8 cellular contexts compared by ENCODE assay signal in the genomic region with DNA sequence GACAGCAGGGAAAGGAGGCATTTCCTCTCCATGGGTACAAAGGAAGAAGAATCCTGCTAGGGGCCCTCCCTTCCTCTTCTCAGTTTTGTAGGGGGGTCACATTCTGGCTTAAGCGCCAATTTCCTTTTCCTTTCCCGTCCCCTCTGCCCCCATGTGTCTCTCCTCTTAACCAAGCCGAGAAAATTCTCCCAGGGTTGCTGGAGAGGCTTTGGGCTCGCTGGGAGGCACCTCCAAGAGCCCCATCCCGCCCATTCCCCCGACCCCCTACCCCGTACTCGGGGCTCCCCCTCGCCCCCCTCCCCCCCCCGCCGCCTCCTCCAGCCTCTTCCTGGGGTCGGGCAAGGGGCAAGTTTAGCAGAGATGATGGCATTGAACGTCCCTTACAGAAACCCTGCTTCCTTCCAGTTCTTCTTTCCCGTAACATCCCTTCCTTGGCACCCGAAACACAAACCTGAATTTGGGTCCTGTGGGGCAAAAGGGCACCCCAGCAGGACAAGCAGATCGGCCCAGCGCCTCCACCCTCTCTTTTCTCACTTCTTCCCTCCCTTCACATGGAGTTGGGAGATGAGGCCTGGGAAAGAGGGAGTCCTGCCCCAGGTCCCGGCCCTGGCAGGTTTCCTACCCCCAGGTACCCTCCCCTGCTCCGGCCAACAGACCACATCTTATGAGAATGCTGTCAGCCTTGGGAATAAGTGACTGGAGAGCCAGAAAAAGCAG. TPM values are rescaled to one million over a fixed set of nuclear protein-coding genes. Genes with fewer than 3 reads are reported as not detected.
DNase-seq lines count a peak whose midpoint lies in the region; ATAC-seq and TF ChIP-seq lines count a peak whose summit lies in the region.

No MANE protein-coding gene starts in this region.

- peak overlapping the region; percentile 63 for H3K4me3 Mint-ChIP-seq in activated CD4-positive, alpha-beta memory T cell treated with anti-CD3 and anti-CD28 coated beads for 36 hours
- no peak overlapping the region for H3K4me3 Mint-ChIP-seq in stimulated activated memory B cell treated with anti-CD40 and anti-IgM and Interleukin-4, amounts not matched to agents 10 μg/mL and 1 μg/mL and 100 μg/mL, for 72 hours

- H3K36me3 Mint-ChIP-seq in activated CD4-positive, alpha-beta memory T cell treated with anti-CD3 and anti-CD28 coated beads for 36 hours, result no peaks in the 10 kb centered on the region
- no peaks in the 10 kb centered on the region for H3K36me3 Mint-ChIP-seq in stimulated activated memory B cell treated with anti-CD40 and anti-IgM and Interleukin-4, amounts not matched to agents 10 μg/mL and 1 μg/mL and 100 μg/mL, for 72 hours

- H3K27ac Mint-ChIP-seq in activated CD4-positive, alpha-beta memory T cell treated with anti-CD3 and anti-CD28 coated beads for 36 hours, result peak overlapping the region; percentile 88
- no peak overlapping the region for H3K27ac Mint-ChIP-seq in stimulated activated memory B cell treated with anti-CD40 and anti-IgM and Interleukin-4, amounts not matched to agents 10 μg/mL and 1 μg/mL and 100 μg/mL, for 72 hours

- TF ChIP-seq EP300 in gastroesophageal sphincter (IDR thresholded peaks at IDR 0.05), result no peak

- TF ChIP-seq POLR2A in gastroesophageal sphincter (IDR thresholded peaks at IDR 0.05), result no peak

- H3K4me1 Mint-ChIP-seq in activated CD4-positive, alpha-beta memory T cell treated with anti-CD3 and anti-CD28 coated beads for 36 hours (ENCODE audit: low read depth), result peaks cover 31% of the 10 kb centered on the region
- H3K4me1 Mint-ChIP-seq in stimulated activated memory B cell treated with anti-CD40 and anti-IgM and Interleukin-4, amounts not matched to agents 10 μg/mL and 1 μg/mL and 100 μg/mL, for 72 hours, result peaks cover 26% of the 10 kb centered on the region

- H3K9ac ChIP-seq in skeletal muscle satellite cell (ENCODE audit: low read depth, low read length), result peak overlapping the region; percentile 28

- WGBS in gastroesophageal sphincter (ENCODE audit: low coverage in 1 of 2), 2 donors, result 33 to 69% methylated on average over 5 to 6 of the region's 19 CpGs

- H3K27me3 ChIP-seq in H7 (ENCODE audit: control insufficient read depth, insufficient read depth, low read length), result no peaks in the 10 kb centered on the region
- no peaks in the 10 kb centered on the region for H3K27me3 ChIP-seq in gastroesophageal sphincter
- H3K27me3 ChIP-seq in skeletal muscle satellite cell (ENCODE audit: control insufficient read depth, insufficient read depth, low read length), result no peaks in the 10 kb centered on the region

- POLR2A ChIA-PET in activated CD4-positive, alpha-beta memory T cell treated with anti-CD3 and anti-CD28 coated beads for 36 hours (lab: Charles Lee), result interaction anchor here (1.2 kb wide), 1 partner anchor 209 kb away, joined by 3 read pairs; no protein-coding TSS in a partner anchor

- peak overlapping the region; percentile 47 for H3K4me2 ChIP-seq in skeletal muscle satellite cell (ENCODE audit: low read length)

- peak overlapping the region; percentile 57 to 82 (median 77) for H3K27ac ChIP-seq in gastroesophageal sphincter

- no peak for TF ChIP-seq CTCF in gastroesophageal sphincter (IDR thresholded peaks at IDR 0.05)

- intact Hi-C loops in activated CD4-positive, alpha-beta memory T cell treated with anti-CD3 and anti-CD28 coated beads for 36 hours (cut with micrococcal nuclease), result loop anchor here (1.0 kb wide), 2 partner anchors 11 to 43 kb away; no protein-coding TSS in a partner anchor

- CTCF ChIA-PET in activated CD4-positive, alpha-beta memory T cell treated with anti-CD3 and anti-CD28 coated beads for 36 hours (lab: Charles Lee), result interaction anchor here (0.6 to 1.9 kb wide), 15 partner anchors 11 to 252 kb away, joined by 3 to 26 read pairs (median 4); a partner anchor contains a TSS

- DNase-seq in H7 (peak; percentile 69), NCI-H345 treated with DMSO at 0.1 percent for 48 hours (lab: John Stamatoyannopoulos, UW; ENCODE audit: unreplicated experiment) (no peak)
- DNase-seq in activated CD4-positive, alpha-beta memory T cell treated with anti-CD3 and anti-CD28 coated beads for 36 hours, result no peak

- H3K9me3 ChIP-seq in gastroesophageal sphincter (no peaks in the 10 kb centered on the region), skeletal muscle satellite cell (replicated peaks; ENCODE audit: low read length) (no peaks in the 10 kb centered on the region)

- H3K4me3 ChIP-seq in H7 (ENCODE audit: insufficient read depth, low read depth, low read length) (peak overlapping the region; percentile 24), gastroesophageal sphincter (peak overlapping the region in 1 of 2 donors; percentile 23), skeletal muscle satellite cell (ENCODE audit: low read length) (no peak overlapping the region)

- no peaks in the 10 kb centered on the region for H3K9me3 Mint-ChIP-seq in activated CD4-positive, alpha-beta memory T cell treated with anti-CD3 and anti-CD28 coated beads for 36 hours
- H3K9me3 Mint-ChIP-seq in stimulated activated memory B cell treated with anti-CD40 and anti-IgM and Interleukin-4, amounts not matched to agents 10 μg/mL and 1 μg/mL and 100 μg/mL, for 72 hours, result no peaks in the 10 kb centered on the region

- peaks cover 16% of the 10 kb centered on the region for H3K36me3 ChIP-seq in H7 (replicated peaks; ENCODE audit: control insufficient read depth, insufficient read depth, low read length)
- H3K36me3 ChIP-seq in gastroesophageal sphincter, result peaks cover 0 to 17% of the 10 kb centered on the region in 2 donors
- H3K36me3 ChIP-seq in skeletal muscle satellite cell (ENCODE audit: insufficient read depth, low read length), result peaks cover 43% of the 10 kb centered on the region

- no peak for ATAC-seq in gastroesophageal sphincter
- ATAC-seq in stimulated activated memory B cell treated with anti-CD40 and anti-IgM and Interleukin-4, amounts not matched to agents 10 μg/mL and 1 μg/mL and 100 μg/mL, for 72 hours, result no peak
- no peak for ATAC-seq in HG02588 (IDR thresholded peaks at IDR 0.05; ENCODE audit: unreplicated experiment)
- no peak for ATAC-seq in HG03095 (IDR thresholded peaks at IDR 0.05; ENCODE audit: unreplicated experiment)

- H3K4me1 ChIP-seq in gastroesophageal sphincter (peaks cover 2 to 75% (median 31%) of the 10 kb centered on the region in 3 donors), skeletal muscle satellite cell (ENCODE audit: control insufficient read depth, insufficient read depth, low read length) (peaks cover 42% of the 10 kb centered on the region)

- no peaks in the 10 kb centered on the region for H3K27me3 Mint-ChIP-seq in activated CD4-positive, alpha-beta memory T cell treated with anti-CD3 and anti-CD28 coated beads for 36 hours
- H3K27me3 Mint-ChIP-seq in stimulated activated memory B cell treated with anti-CD40 and anti-IgM and Interleukin-4, amounts not matched to agents 10 μg/mL and 1 μg/mL and 100 μg/mL, for 72 hours, result peaks cover 88% of the 10 kb centered on the region

RNA-seq across cellular contexts. Expression of a gene that starts 13.7 kb away (rescaled TPM):
- total RNA-seq in H7 (2014; rRNA removed; shearing (Covaris generic)), result 36.5 and 43.6 TPM in 2 replicates
- not detected for total RNA-seq in activated CD4-positive, alpha-beta memory T cell treated with anti-CD3 and anti-CD28 coated beads for 36 hours
- total RNA-seq in gastroesophageal sphincter, result 10 to 100 TPM in 1 of 4 donors, 1 to 10 TPM in 1, under 1 TPM in 2; 0.35 to 44.5 (median 1.3) TPM
- not detected in 2 replicates for total RNA-seq in skeletal muscle satellite cell (2012; rRNA removed)

RNA-seq across cellular contexts. Expression of a gene that starts 17.7 kb away (rescaled TPM):
- 83.5 and 84.6 TPM in 2 replicates for total RNA-seq in H7 (2014; rRNA removed; shearing (Covaris generic))
- 10 to 100 TPM; 47.5 to 49.6 TPM for total RNA-seq in activated CD4-positive, alpha-beta memory T cell treated with anti-CD3 and anti-CD28 coated beads for 36 hours
- 100 to 1,000 TPM; 150 to 356 (median 227) TPM for total RNA-seq in gastroesophageal sphincter
- total RNA-seq in skeletal muscle satellite cell (2012; rRNA removed), result 173 and 205 TPM in 2 replicates

RNA-seq across cellular contexts. Expression of a gene that starts 51.2 kb away (rescaled TPM):
- total RNA-seq in H7 (2014; rRNA removed; shearing (Covaris generic)), result 28.5 and 41.7 TPM in 2 replicates
- under 1 TPM; 0.17 to 0.26 TPM for total RNA-seq in activated CD4-positive, alpha-beta memory T cell treated with anti-CD3 and anti-CD28 coated beads for 36 hours
- total RNA-seq in gastroesophageal sphincter, result 10 to 100 TPM in 1 of 4 donors, 1 to 10 TPM in 1, under 1 TPM in 1, not detected in 1; 0.62 to 19.9 (median 5.2) TPM
- total RNA-seq in skeletal muscle satellite cell (2012; rRNA removed), result 0.87 and 1.3 TPM in 2 replicates

RNA-seq across cellular contexts. Expression of a gene that starts 59.8 kb away (rescaled TPM):
- 2.5 and 3.6 TPM in 2 replicates for total RNA-seq in H7 (2014; rRNA removed; shearing (Covaris generic))
- 1 to 10 TPM; 1.5 to 1.9 TPM for total RNA-seq in activated CD4-positive, alpha-beta memory T cell treated with anti-CD3 and anti-CD28 coated beads for 36 hours
- 100 to 1,000 TPM in 3 of 4 donors, 10 to 100 TPM in 1; 86.5 to 139 (median 119) TPM for total RNA-seq in gastroesophageal sphincter
- total RNA-seq in skeletal muscle satellite cell (2012; rRNA removed), result 75.8 and 97.8 TPM in 2 replicates
